8 cellular contexts compared by ENCODE assay signal in genomic region chr16:69105501-69106361, GRCh38. TPM values are rescaled to one million over a fixed set of nuclear protein-coding genes. Genes with fewer than 3 reads are reported as not detected.
DNase-seq lines count a peak whose midpoint lies in the region; ATAC-seq and TF ChIP-seq lines count a peak whose summit lies in the region.

Gene HAS3 (plus strand): TSS chr16:69105653. CDS start chr16:69109396, 3,743 bp downstream.

- ATAC-seq in thoracic aorta (ENCODE audit: insufficient number of reproducible peaks, low FRiP score, low read depth): peak; percentile 33
- no peak for ATAC-seq in HG02610 (IDR thresholded peaks at IDR 0.05; ENCODE audit: unreplicated experiment)

- TF ChIP-seq POLR2A in NB4 (IDR thresholded peaks at IDR 0.05; ENCODE audit: extremely low read depth, insufficient read length) (no peak), erythroblast (IDR thresholded peaks at IDR 0.05; ENCODE audit: low read length) (no peak)

- peaks cover 22 to 29% of the 10 kb centered on the region in 2 donors for H3K4me1 ChIP-seq in thoracic aorta (ENCODE audit: control insufficient read depth in 1 of 2, low read depth in 2 of 2)

- peaks cover 4% of the 10 kb centered on the region; the same call in 1 of the 2 replicates for H3K36me3 ChIP-seq in GM06990 (ENCODE audit: control insufficient read depth, insufficient read depth, low read length)
- H3K36me3 ChIP-seq in WERI-Rb-1: peaks cover 7% of the 10 kb centered on the region
- peaks cover 14% of the 10 kb centered on the region for H3K36me3 ChIP-seq in thoracic aorta

- H3K9me3 ChIP-seq in WERI-Rb-1 (ENCODE audit: severe bottlenecking) (no peaks in the 10 kb centered on the region), thoracic aorta (no peaks in the 10 kb centered on the region)

- TF ChIP-seq CTCF in GM06990 (IDR thresholded peaks at IDR 0.05; ENCODE audit: insufficient read depth, low read length, poor library complexity, severe bottlenecking) (peak; percentile 37), NB4 (IDR thresholded peaks at IDR 0.05; ENCODE audit: low read depth, low read length) (peak; percentile 47), WERI-Rb-1 (IDR thresholded peaks at IDR 0.05; ENCODE audit: low read depth, low read length) (peak; percentile 58; the same call in 1 of the 2 replicates), thoracic aorta (IDR thresholded peaks at IDR 0.05) (no peak)

- DNase-seq in ACHN (peak; percentile 91), GM06990 (ENCODE audit: extremely low read depth, insufficient read length) (peak; percentile 50), NB4 (ENCODE audit: low read depth) (peak; percentile 81), WERI-Rb-1 (peak; percentile 64), erythroblast (lab: John Stamatoyannopoulos, UW) (peak; percentile 56 to 62), middle frontal gyrus (ENCODE audit: extremely low spot score, low spot score) (peak; percentile 18), thoracic aorta (ENCODE audit: low spot score) (no peak)

- H3K27me3 ChIP-seq in GM06990 (replicated peaks; ENCODE audit: control insufficient read depth, insufficient read depth, low read length): no peaks in the 10 kb centered on the region
- peaks cover 3% of the 10 kb centered on the region for H3K27me3 ChIP-seq in WERI-Rb-1 (ENCODE audit: insufficient read depth, low read depth, severe bottlenecking)
- H3K27me3 ChIP-seq in thoracic aorta (replicated peaks; ENCODE audit: insufficient read depth): no peaks in the 10 kb centered on the region

- H3K4me3 ChIP-seq in GM06990 (replicated peaks; ENCODE audit: low read depth, low read length) (peak within 1 kb of the TSS; percentile 60), NB4 (ENCODE audit: low read depth, low read length) (peak within 1 kb of the TSS; percentile 53), WERI-Rb-1 (ENCODE audit: low read depth, low read length) (peak within 1 kb of the TSS; percentile 71), thoracic aorta (peak within 1 kb of the TSS; percentile 71)

- in situ Hi-C loops in ACHN (cut with HindIII; ENCODE audit: low pct_ligation_motif_present, low pct_unique_long_range_greater_than_20kb, low sequenced_read_pairs): loop anchor here (25.0 kb wide), 1 partner anchor 193 kb away; no protein-coding TSS in a partner anchor

- peak within 1 kb of the TSS; percentile 35 for H3K27ac ChIP-seq in WERI-Rb-1
- H3K27ac ChIP-seq in thoracic aorta: no peak within 1 kb of the TSS

RNA-seq across cellular contexts. Expression of gene HAS3, which starts in this region (rescaled TPM):
- total RNA-seq in thoracic aorta: 1 to 10 TPM; 1.8 to 2.7 TPM
